Comparison of ENCODE assay signal across 21 cellular contexts in the genomic region with DNA sequence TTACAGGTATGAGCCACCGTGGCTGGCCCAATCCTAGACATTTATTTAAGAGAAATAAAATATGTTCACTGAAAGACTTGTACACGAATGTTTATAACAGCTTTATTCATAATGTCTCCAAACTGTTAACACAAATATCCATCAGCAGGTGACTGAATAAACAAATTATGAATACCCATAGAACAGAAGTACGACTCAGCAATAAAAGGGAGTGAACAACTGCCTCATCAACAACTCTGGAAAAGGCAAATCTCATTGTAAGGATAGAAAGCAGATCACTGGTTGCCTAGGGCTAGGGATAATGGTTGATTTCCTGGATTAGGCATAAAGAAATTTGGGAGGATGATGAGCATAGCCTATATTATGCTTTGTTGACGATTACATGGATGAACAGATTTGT.
"Had no signal": no experiment of that assay in that cellular context is flagged by ENCODE, and none has a peak within 500 bp of the region (broad histone marks: within the 10 kb centered on the region; RNA-seq: fewer than 3 reads in every experiment).

No MANE protein-coding gene starts in this region.

- DNase-seq: dorsolateral prefrontal cortex; effector CD4-positive, alpha-beta T cell; head of caudate nucleus; kidney; sigmoid colon; stimulated activated CD4-positive, alpha-beta T cell treated with anti-CD3 and anti-CD28 coated beads, Interleukin-2, amount 100 ng/mL, for 24 hours; stimulated activated CD4-positive, alpha-beta T cell treated with anti-CD3 and anti-CD28 coated beads, Interleukin-4, amount 100 ng/mL, for 24 hours; stimulated activated naive CD8-positive, alpha-beta T cell treated with anti-CD3 and anti-CD28 coated beads, Interleukin-15, Interleukin-2, amounts not matched to agents 100 U/mL and 50 U/mL, for 24 hours; substantia nigra; testis; tibial artery had no signal

- H3K9me3 Mint-ChIP-seq: memory B cell had no signal

- H3K36me3 ChIP-seq: neural progenitor cell, prostate gland, right atrium auricular region, sigmoid colon, tibial artery had no signal

- H3K27ac ChIP-seq: dorsolateral prefrontal cortex, hepatocyte, neural progenitor cell, prostate gland, right atrium auricular region, sigmoid colon, testis, tibial artery had no signal

- H3K9me3 ChIP-seq: prostate gland, right atrium auricular region, sigmoid colon, testis, tibial artery had no signal

- H3K36me3 Mint-ChIP-seq: memory B cell; neural progenitor cell; stimulated activated memory B cell treated with anti-CD40 and anti-IgM and Interleukin-4, amounts not matched to agents 10 μg/mL and 1 μg/mL and 100 μg/mL, for 72 hours; type B pancreatic cell had no signal

- ATAC-seq: left lobe of liver; stimulated activated memory B cell treated with anti-CD40 and anti-IgM and Interleukin-4, amounts not matched to agents 10 μg/mL and 1 μg/mL and 100 μg/mL, for 72 hours; stimulated activated naive CD8-positive, alpha-beta T cell treated with anti-CD3 and anti-CD28 coated beads, Interleukin-15, Interleukin-2, amounts not matched to agents 100 U/mL and 50 U/mL, for 24 hours had no signal

- H3K4me1 ChIP-seq: neural progenitor cell, prostate gland, right atrium auricular region, sigmoid colon, testis had no signal

- H3K4me3 Mint-ChIP-seq: memory B cell; nephron; neural progenitor cell; stimulated activated memory B cell treated with anti-CD40 and anti-IgM and Interleukin-4, amounts not matched to agents 10 μg/mL and 1 μg/mL and 100 μg/mL, for 72 hours; type B pancreatic cell had no signal

- H3K4me3 ChIP-seq: dorsolateral prefrontal cortex, hepatocyte, lung, neural progenitor cell, prostate gland, right atrium auricular region, sigmoid colon, testis, tibial artery had no signal

- H3K27ac Mint-ChIP-seq: memory B cell; nephron; neural progenitor cell; stimulated activated memory B cell treated with anti-CD40 and anti-IgM and Interleukin-4, amounts not matched to agents 10 μg/mL and 1 μg/mL and 100 μg/mL, for 72 hours; type B pancreatic cell had no signal

- H3K4me1 Mint-ChIP-seq: memory B cell; nephron; neural progenitor cell; stimulated activated memory B cell treated with anti-CD40 and anti-IgM and Interleukin-4, amounts not matched to agents 10 μg/mL and 1 μg/mL and 100 μg/mL, for 72 hours had no signal

- H3K27me3 ChIP-seq: dorsolateral prefrontal cortex, hepatocyte, neural progenitor cell, right atrium auricular region, sigmoid colon, testis, tibial artery had no signal
